23 cellular contexts compared by ENCODE assay signal in genomic region chr12:120650249-120650690, GRCh38. TPM values are rescaled to one million over a fixed set of nuclear protein-coding genes. Genes with fewer than 3 reads are reported as not detected.
DNase-seq lines count a peak whose midpoint lies in the region; ATAC-seq, FAIRE-seq and TF ChIP-seq lines count a peak whose summit lies in the region.
"Had no signal": no experiment of that assay in that cellular context is flagged by ENCODE, and none has a peak within 500 bp of the region (broad histone marks: within the 10 kb centered on the region; RNA-seq: fewer than 3 reads in every experiment).

No MANE protein-coding gene starts in this region.

- H3K27me3 ChIP-seq in heart right ventricle, result peaks cover 0 to 32% (median 5%) of the 10 kb centered on the region in 7 donors
- H3K27me3 ChIP-seq in astrocyte (ENCODE audit: insufficient read depth, low read length), result peaks cover 47% of the 10 kb centered on the region
- peaks cover 0 to 30% (median 3%) of the 10 kb centered on the region in 3 experiments for H3K27me3 ChIP-seq in neuronal stem cell (ENCODE audit: control insufficient read depth in 3 of 3, insufficient read depth in 3 of 3, low read depth in 1 of 3, low read length in 3 of 3)
- H3K27me3 ChIP-seq: ovary, testis had no signal

- H3K9me3 ChIP-seq in heart right ventricle, result no peaks in the 10 kb centered on the region
- H3K9me3 ChIP-seq in astrocyte (ENCODE audit: insufficient read depth, low read depth, low read length), result no peaks in the 10 kb centered on the region
- no peaks in the 10 kb centered on the region for H3K9me3 ChIP-seq in neuronal stem cell (replicated peaks in 1 of 2; ENCODE audit: control insufficient read depth in 2 of 2, insufficient read depth in 1 of 2, low read depth in 1 of 2, low read length in 2 of 2)
- H3K9me3 ChIP-seq: ovary, testis had no signal

- no peak for TF ChIP-seq POLR2A in GM12891 (IDR thresholded peaks at IDR 0.05; ENCODE audit: low read depth, low read length)

- no peak overlapping the region for H4K91ac ChIP-seq in neuronal stem cell (ENCODE audit: low read depth, low read length, poor library complexity)

- no peaks in the 10 kb centered on the region for H3K36me3 Mint-ChIP-seq in astrocyte (ENCODE audit: low read depth, unreplicated experiment)

- H3K4me3 Mint-ChIP-seq in astrocyte (ENCODE audit: unreplicated experiment), result no peak overlapping the region
- H3K4me3 Mint-ChIP-seq: activated T-cell treated with anti-CD3 and anti-CD28 coated beads, Interleukin-2, amount 50 U/mL, for 24 hours had no signal

- H3K9me3 Mint-ChIP-seq in astrocyte (ENCODE audit: unreplicated experiment), result no peaks in the 10 kb centered on the region
- H3K9me3 Mint-ChIP-seq: activated T-cell treated with anti-CD3 and anti-CD28 coated beads, Interleukin-2, amount 50 U/mL, for 24 hours; H9 had no signal

- no peak overlapping the region for H2BK12ac ChIP-seq in neuronal stem cell (ENCODE audit: low read length)

- H3K4ac ChIP-seq in neuronal stem cell (ENCODE audit: low read length), result no peak overlapping the region

- no peak overlapping the region for H2BK5ac ChIP-seq in neuronal stem cell (ENCODE audit: low read length)

- H3K14ac ChIP-seq in neuronal stem cell (ENCODE audit: low read length), result no peak overlapping the region

- H3K4me1 ChIP-seq in heart right ventricle (peaks cover 12 to 62% (median 52%) of the 10 kb centered on the region in 9 donors), astrocyte (ENCODE audit: insufficient read depth, low read length) (peaks cover 14% of the 10 kb centered on the region), neuronal stem cell (ENCODE audit: control insufficient read depth in 2 of 2, insufficient read depth in 1 of 2, low read depth in 1 of 2, low read length in 2 of 2) (peaks cover 14 to 18% of the 10 kb centered on the region in 2 donors)

- no peak for TF ChIP-seq CTCF in heart right ventricle (IDR thresholded peaks at IDR 0.05)
- TF ChIP-seq CTCF in astrocyte (IDR thresholded peaks at IDR 0.05; ENCODE audit: insufficient read depth, low read depth, low read length), result no peak

- H3K79me1 ChIP-seq in neuronal stem cell (ENCODE audit: low read depth, low read length), result no peaks in the 10 kb centered on the region

- FAIRE-seq in astrocyte (lab: Jason Lieb, UNC) (no peak), GM12891 (lab: Jason Lieb, UNC) (no peak)

- no peak overlapping the region for H3K23ac ChIP-seq in neuronal stem cell (ENCODE audit: low read depth, low read length, poor library complexity)

- H3K27ac Mint-ChIP-seq in astrocyte (ENCODE audit: unreplicated experiment), result peak overlapping the region; percentile 44
- H3K27ac Mint-ChIP-seq: activated T-cell treated with anti-CD3 and anti-CD28 coated beads, Interleukin-2, amount 50 U/mL, for 24 hours had no signal

- intact Hi-C loops in heart right ventricle (cut with DNase I), result loop anchor here in 2 of 10 donors (5.0 kb wide), 1 partner anchor 37 kb away; the partner anchor contains the start of gene MLEC (in 2 of the 2)
- intact Hi-C loops in Right ventricle myocardium superior (cut with DNase I), result loop anchor here (5.0 kb wide), 1 partner anchor 68 kb away; the partner anchor contains the start of gene POP5
- intact Hi-C loops in posterior vena cava (cut with DNase I), result no loop called here

- peaks cover 31% of the 10 kb centered on the region for H3K27me3 Mint-ChIP-seq in astrocyte (ENCODE audit: low read depth, unreplicated experiment)

- no peaks in the 10 kb centered on the region for H4K20me1 ChIP-seq in astrocyte (ENCODE audit: insufficient read depth, low read length)

- DNase-seq in heart right ventricle (no peak), Right ventricle myocardium superior (no peak), astrocyte (ENCODE audit: low read depth) (no peak), neuronal stem cell (ENCODE audit: low spot score) (no peak), NCI-H510A treated with DMSO at 0.1 percent for 48 hours (lab: John Stamatoyannopoulos, UW) (no peak), GM12891 (ENCODE audit: insufficient read length, low spot score) (no peak), posterior vena cava (ENCODE audit: low spot score) (no peak)
- DNase-seq: ACHN; activated CD4-positive, alpha-beta T cell treated with anti-CD3 and anti-CD28 coated beads, Interleukin-2, amount 50 U/mL, for 48 hours; activated naive CD4-positive, alpha-beta T cell treated with anti-CD3 and anti-CD28 coated beads, Interleukin-2, amount 50 U/mL, for 16 hours; activated T-cell treated with anti-CD3 and anti-CD28 coated beads, Interleukin-2, amount 50 U/mL, for 24 hours; brain microvascular endothelial cell; DND-41; NCI-H2029; ovary; stimulated activated CD4-positive, alpha-beta T cell treated with anti-CD3 and anti-CD28 coated beads, Interleukin-4, amount 100 ng/mL, for 4 hours; testis had no signal

- H3K79me2 ChIP-seq in astrocyte (ENCODE audit: insufficient read depth, low read length), result no peaks in the 10 kb centered on the region

- no peak for ATAC-seq in heart right ventricle
- ATAC-seq in Right ventricle myocardium superior (ENCODE audit: poor library complexity), result no peak
- ATAC-seq in HG02763 (IDR thresholded peaks at IDR 0.05; ENCODE audit: unreplicated experiment), result no peak

- H3K4me3 ChIP-seq in heart right ventricle (peak overlapping the region; percentile 1 to 57 (median 48)), astrocyte (ENCODE audit: insufficient read depth, low read depth, low read length) (no peak overlapping the region), neuronal stem cell (ENCODE audit: low read length in 2 of 2) (no peak overlapping the region)
- H3K4me3 ChIP-seq: ovary had no signal

- no peak overlapping the region for H4K8ac ChIP-seq in neuronal stem cell (ENCODE audit: low read depth, low read length)

- H2AFZ ChIP-seq in astrocyte (ENCODE audit: low read depth, low read length), result no peak overlapping the region
- peak overlapping the region; percentile 98 for H2AFZ ChIP-seq in neuronal stem cell (ENCODE audit: low read length)

- H2BK120ac ChIP-seq in neuronal stem cell (ENCODE audit: low read depth, low read length), result no peak overlapping the region

- H3K27ac ChIP-seq in heart right ventricle (peak overlapping the region; percentile 56 to 85 (median 68)), astrocyte (ENCODE audit: low read depth, low read length) (no peak overlapping the region), neuronal stem cell (replicated peaks; ENCODE audit: low read length) (no peak overlapping the region)
- H3K27ac ChIP-seq: brain microvascular endothelial cell, epithelial cell of prostate, ovary, testis had no signal

- no peak overlapping the region for H3K18ac ChIP-seq in neuronal stem cell (ENCODE audit: low read length)

- H3K36me3 ChIP-seq in heart right ventricle (no peaks in the 10 kb centered on the region), astrocyte (ENCODE audit: insufficient read depth, low read length) (no peaks in the 10 kb centered on the region), neuronal stem cell (replicated peaks in 1 of 2; ENCODE audit: control insufficient read depth in 2 of 2, insufficient read depth in 2 of 2, low read length in 2 of 2) (no peaks in the 10 kb centered on the region)
- H3K36me3 ChIP-seq: brain microvascular endothelial cell, ovary had no signal

- WGBS in heart right ventricle, 2 donors, result 43 to 61% methylated on average over 12 of the region's 12 CpGs
- no CpG with 5 or more reads among the region's 12 CpGs for WGBS in neuronal stem cell (ENCODE audit: extremely low coverage in 2 of 2, insufficient read length in 2 of 2, insufficient replicate concordance in 1 of 2), 2 donors

- H2BK15ac ChIP-seq in neuronal stem cell (ENCODE audit: low read length), result no peak overlapping the region

- no peak overlapping the region for H2AK5ac ChIP-seq in neuronal stem cell (ENCODE audit: low read depth, low read length)

- H3K9ac ChIP-seq in astrocyte (ENCODE audit: low read length) (no peak overlapping the region), neuronal stem cell (ENCODE audit: low read depth, low read length, poor library complexity) (no peak overlapping the region)

- no peaks in the 10 kb centered on the region for H3K4me1 Mint-ChIP-seq in astrocyte (ENCODE audit: low read depth, unreplicated experiment)

- H3K4me2 ChIP-seq in astrocyte (ENCODE audit: low read length) (no peak overlapping the region), neuronal stem cell (ENCODE audit: insufficient read depth, low read length, poor library complexity, severe bottlenecking) (no peak overlapping the region)

TF ChIP-seq in GM12891, 5 proteins besides CTCF, POLR2A, EP300 and RAD21:
- no peak for TF ChIP-seq PAX5 (IDR thresholded peaks at IDR 0.05; ENCODE audit: insufficient read depth, low read length, severe bottlenecking)
- TF ChIP-seq TAF1 (IDR thresholded peaks at IDR 0.05; ENCODE audit: low read depth, low read length), result no peak
- no peak for TF ChIP-seq POLR2AphosphoS5 (IDR thresholded peaks at IDR 0.05; ENCODE audit: low read depth, low read length)
- TF ChIP-seq POU2F2 (IDR thresholded peaks at IDR 0.05; ENCODE audit: low read depth, low read length), result no peak
- no peak for TF ChIP-seq SPI1 (IDR thresholded peaks at IDR 0.05; ENCODE audit: low read depth, low read length)

RNA-seq across cellular contexts. Expression of gene CABP1, which starts 9.8 kb away (rescaled TPM):
- total RNA-seq in heart right ventricle, result 1 to 10 TPM; 1.3 to 8.7 (median 3.0) TPM
- 10 to 100 TPM in 1 of 2 donors, 1 to 10 TPM in 1; 3.3 to 12.0 TPM for polyA plus RNA-seq in heart right ventricle
- total RNA-seq in Right ventricle myocardium superior, result 6.5 TPM
- total RNA-seq in astrocyte, result 0.19 and 0.30 TPM in 2 replicates
- polyA plus RNA-seq in neuronal stem cell (2013, experiment 1 of 2), result 1.2 TPM
- polyA plus RNA-seq in neuronal stem cell (2013, experiment 2 of 2), result 1.2 TPM
- 1.2 TPM for polyA plus RNA-seq in GM12891 (2012; ENCODE audit: low read depth, missing spikeins)
- total RNA-seq in posterior vena cava, result 1 to 10 TPM; 3.3 to 5.5 TPM
- total RNA-seq: dermis microvascular lymphatic vessel endothelial cell, myocyte, NCI-H460 had no signal

RNA-seq across cellular contexts. Expression of gene MLEC, which starts 36.7 kb away (rescaled TPM):
- total RNA-seq in heart right ventricle (100 to 1,000 TPM in 8 of 10 donors, 10 to 100 TPM in 2; 95.1 to 179 (median 118) TPM), Right ventricle myocardium superior (125 TPM), astrocyte (137 and 152 TPM in 2 replicates), posterior vena cava (100 to 1,000 TPM in 1 of 2 donors, 10 to 100 TPM in 1; 92.5 to 132 TPM)
- 10 to 100 TPM; 35.3 to 59.2 TPM for polyA plus RNA-seq in heart right ventricle
- 57.0 TPM for polyA plus RNA-seq in neuronal stem cell (2013, experiment 1 of 2)
- polyA plus RNA-seq in neuronal stem cell (2013, experiment 2 of 2), result 60.7 TPM
- 32.9 TPM for polyA plus RNA-seq in GM12891 (2012; ENCODE audit: low read depth, missing spikeins)

RNA-seq across cellular contexts. Expression of gene UNC119B, which starts 60.0 kb away (rescaled TPM):
- total RNA-seq in heart right ventricle (10 to 100 TPM in 5 of 10 donors, 1 to 10 TPM in 5; 5.9 to 15.4 (median 9.6) TPM), Right ventricle myocardium superior (13.4 TPM), astrocyte (21.3 and 24.3 TPM in 2 replicates), posterior vena cava (10 to 100 TPM; 20.6 to 21.3 TPM)
- 1 to 10 TPM; 5.0 to 9.5 TPM for polyA plus RNA-seq in heart right ventricle
- 41.3 TPM for polyA plus RNA-seq in neuronal stem cell (2013, experiment 1 of 2)
- 43.0 TPM for polyA plus RNA-seq in neuronal stem cell (2013, experiment 2 of 2)
- 16.4 TPM for polyA plus RNA-seq in GM12891 (2012; ENCODE audit: low read depth, missing spikeins)

Comparison
In these comparisons a context has a peak if more than half of its experiments do, and no peak if none do; other contexts are left out.
1. H3K27ac ChIP-seq: peak in heart right ventricle (10 of 10); none in astrocyte (single experiment) and neuronal stem cell (single experiment).
2. H3K4me3 ChIP-seq: peak in heart right ventricle (10 of 10); none in astrocyte (single experiment) and neuronal stem cell (0 of 2).